Comparison of ENCODE assay signal across 14 cellular contexts in the genomic region with DNA sequence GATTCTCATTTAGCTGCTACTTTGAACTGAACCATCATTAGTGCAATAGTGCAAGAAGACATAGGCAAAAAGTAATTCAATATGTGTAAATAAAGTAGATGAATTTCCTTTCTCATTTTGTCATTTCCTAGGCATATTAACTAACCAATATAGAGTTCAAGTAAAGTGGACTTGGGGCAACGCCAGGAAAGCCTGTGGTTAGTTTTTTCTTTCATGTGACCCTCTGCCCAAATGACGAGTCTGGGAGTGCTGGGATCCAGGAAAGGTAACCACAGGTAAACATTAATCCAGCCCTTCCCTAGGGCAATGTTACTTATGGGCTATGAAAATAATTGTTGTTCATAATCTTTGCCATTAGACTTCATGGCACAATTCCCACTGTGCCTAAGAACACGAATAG.
DNase-seq lines count a peak whose midpoint lies in the region; ATAC-seq and TF ChIP-seq lines count a peak whose summit lies in the region.
"Had no signal": no experiment of that assay in that cellular context is flagged by ENCODE, and none has a peak within 500 bp of the region (broad histone marks: within the 10 kb centered on the region; RNA-seq: fewer than 3 reads in every experiment).

No MANE protein-coding gene starts in this region.

- no peak for TF ChIP-seq POLR2A in prostate gland (IDR thresholded peaks at IDR 0.05)

- WGBS in prostate gland: 72% methylated on average over 3 of the region's 3 CpGs

- TF ChIP-seq CTCF in epithelial cell of esophagus (IDR thresholded peaks at IDR 0.05; ENCODE audit: insufficient read depth, low read depth, low read length, missing control alignments): no peak
- no peak for TF ChIP-seq CTCF in prostate gland (IDR thresholded peaks at IDR 0.05)

- no peak for ATAC-seq in GM21367 (IDR thresholded peaks at IDR 0.05; ENCODE audit: unreplicated experiment)
- ATAC-seq: gastroesophageal sphincter had no signal

- H3K4me1 ChIP-seq in prostate gland (replicated peaks): no peaks in the 10 kb centered on the region
- H3K4me1 ChIP-seq: gastroesophageal sphincter, SJSA1 had no signal

- no peak overlapping the region for H3K4me3 ChIP-seq in epithelial cell of esophagus (ENCODE audit: low read length)
- H3K4me3 ChIP-seq in prostate gland: no peak overlapping the region
- H3K4me3 ChIP-seq: gastroesophageal sphincter, SJSA1 had no signal

- H3K9me3 ChIP-seq in prostate gland: no peaks in the 10 kb centered on the region
- H3K9me3 ChIP-seq: gastroesophageal sphincter, SJSA1 had no signal

- no peaks in the 10 kb centered on the region for H3K27me3 ChIP-seq in prostate gland (replicated peaks; ENCODE audit: insufficient read depth)
- H3K27me3 ChIP-seq: gastroesophageal sphincter, SJSA1 had no signal

- DNase-seq in NCI-H1092 treated with DMSO at 0.1 percent for 48 hours (lab: John Stamatoyannopoulos, UW) (peak; percentile 33), NCI-H1092 (lab: John Stamatoyannopoulos, UW) (no peak), NCI-H748 treated with DMSO at 0.1 percent for 48 hours (lab: John Stamatoyannopoulos, UW) (peak; percentile 4), epithelial cell of esophagus (ENCODE audit: low read depth) (peak; percentile 62), renal cortical epithelial cell (ENCODE audit: low read depth) (peak; percentile 91), prostate gland (ENCODE audit: low spot score) (no peak), head of caudate nucleus (no peak)
- DNase-seq: 8988T; activated CD4-positive, alpha-beta T cell treated with anti-CD3 and anti-CD28 coated beads, Interleukin-2, amount 10 ng/mL, durations not matched to agents 24 days and 14 days; activated T-cell treated with anti-CD3 and anti-CD28 coated beads, Interleukin-2, amount 50 U/mL, for 1 hour; NCI-H187 had no signal

- H3K36me3 ChIP-seq in prostate gland: no peaks in the 10 kb centered on the region

- no peak overlapping the region for H3K27ac ChIP-seq in prostate gland
- H3K27ac ChIP-seq: gastroesophageal sphincter, SJSA1 had no signal

- intact Hi-C loops in prostate gland (cut with DNase I): loop anchor here (10.0 kb wide), 1 partner anchor 186 kb away; the partner anchor contains the start of genes C2CD4A and VPS13C
- intact Hi-C loops in head of caudate nucleus (cut with DNase I): no loop called here

Comparison
In these comparisons a context has a peak if more than half of its experiments do, and no peak if none do; other contexts are left out.
1. DNase-seq: peak in NCI-H1092 treated with DMSO at 0.1 percent for 48 hours (single experiment), NCI-H748 treated with DMSO at 0.1 percent for 48 hours (single experiment), epithelial cell of esophagus (single experiment) and renal cortical epithelial cell (single experiment); none in NCI-H1092 (single experiment), prostate gland (single experiment) and head of caudate nucleus (0 of 42).